Comparison of ENCODE assay signal across 1 cellular context in the genomic region with DNA sequence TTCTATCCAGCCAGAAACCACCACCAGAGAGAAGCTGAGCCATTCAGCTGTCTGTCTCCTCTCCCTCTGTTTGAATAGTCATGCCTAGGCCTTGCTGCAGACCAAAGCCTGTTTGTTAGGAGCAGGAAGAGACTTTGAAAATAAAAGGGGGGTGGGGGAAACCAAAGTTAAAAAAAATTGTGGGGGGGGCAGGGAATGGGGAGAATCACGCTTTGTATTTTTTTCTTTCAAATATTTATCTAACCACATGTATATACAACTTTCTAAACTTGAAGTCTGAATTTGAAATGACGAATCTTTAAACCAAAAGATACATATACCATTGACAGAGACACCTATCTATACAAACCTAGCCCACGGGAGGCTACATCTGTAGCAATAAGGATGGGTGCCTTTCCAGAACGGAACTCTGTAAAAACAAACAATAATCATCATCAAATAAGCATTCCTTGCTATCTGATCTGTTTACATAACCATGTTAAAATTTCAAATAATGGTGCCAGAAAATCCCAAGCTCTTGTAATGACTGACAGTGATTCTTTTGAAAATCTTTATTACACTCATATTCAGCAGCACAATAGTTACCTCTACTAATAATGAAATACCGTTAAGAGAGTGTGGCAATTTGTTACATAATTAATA.
TF ChIP-seq lines count a peak whose summit lies in the region.

No MANE protein-coding gene starts in this region.

TF ChIP-seq in K562, 482 proteins besides CTCF, POLR2A, EP300 and RAD21:
- TF ChIP-seq ZZZ3 (IDR thresholded peaks at IDR 0.05) (no peak), POLR2AphosphoS5 (IDR thresholded peaks at IDR 0.05; ENCODE audit: control insufficient read depth, insufficient read depth, low read depth, low read length) (no peak), POLR2AphosphoS2 (IDR thresholded peaks at IDR 0.05; ENCODE audit: low read length) (no peak)
- TF ChIP-seq, protein P1, sequence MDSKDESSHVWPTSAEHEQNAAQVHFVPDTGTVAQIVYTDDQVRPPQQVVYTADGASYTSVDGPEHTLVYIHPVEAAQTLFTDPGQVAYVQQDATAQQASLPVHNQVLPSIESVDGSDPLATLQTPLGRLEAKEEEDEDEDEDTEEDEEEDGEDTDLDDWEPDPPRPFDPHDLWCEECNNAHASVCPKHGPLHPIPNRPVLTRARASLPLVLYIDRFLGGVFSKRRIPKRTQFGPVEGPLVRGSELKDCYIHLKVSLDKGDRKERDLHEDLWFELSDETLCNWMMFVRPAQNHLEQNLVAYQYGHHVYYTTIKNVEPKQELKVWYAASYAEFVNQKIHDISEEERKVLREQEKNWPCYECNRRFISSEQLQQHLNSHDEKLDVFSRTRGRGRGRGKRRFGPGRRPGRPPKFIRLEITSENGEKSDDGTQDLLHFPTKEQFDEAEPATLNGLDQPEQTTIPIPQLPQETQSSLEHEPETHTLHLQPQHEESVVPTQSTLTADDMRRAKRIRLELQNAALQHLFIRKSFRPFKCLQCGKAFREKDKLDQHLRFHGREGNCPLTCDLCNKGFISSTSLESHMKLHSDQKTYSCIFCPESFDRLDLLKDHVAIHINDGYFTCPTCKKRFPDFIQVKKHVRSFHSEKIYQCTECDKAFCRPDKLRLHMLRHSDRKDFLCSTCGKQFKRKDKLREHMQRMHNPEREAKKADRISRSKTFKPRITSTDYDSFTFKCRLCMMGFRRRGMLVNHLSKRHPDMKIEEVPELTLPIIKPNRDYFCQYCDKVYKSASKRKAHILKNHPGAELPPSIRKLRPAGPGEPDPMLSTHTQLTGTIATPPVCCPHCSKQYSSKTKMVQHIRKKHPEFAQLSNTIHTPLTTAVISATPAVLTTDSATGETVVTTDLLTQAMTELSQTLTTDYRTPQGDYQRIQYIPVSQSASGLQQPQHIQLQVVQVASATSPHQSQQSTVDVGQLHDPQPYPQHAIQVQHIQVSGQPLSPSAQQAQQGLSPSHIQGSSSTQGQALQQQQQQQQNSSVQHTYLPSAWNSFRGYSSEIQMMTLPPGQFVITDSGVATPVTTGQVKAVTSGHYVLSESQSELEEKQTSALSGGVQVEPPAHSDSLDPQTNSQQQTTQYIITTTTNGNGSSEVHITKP (IDR thresholded peaks at IDR 0.05; ENCODE audit: partially characterized antibody) = peak; percentile 18
